In the genomic region with DNA sequence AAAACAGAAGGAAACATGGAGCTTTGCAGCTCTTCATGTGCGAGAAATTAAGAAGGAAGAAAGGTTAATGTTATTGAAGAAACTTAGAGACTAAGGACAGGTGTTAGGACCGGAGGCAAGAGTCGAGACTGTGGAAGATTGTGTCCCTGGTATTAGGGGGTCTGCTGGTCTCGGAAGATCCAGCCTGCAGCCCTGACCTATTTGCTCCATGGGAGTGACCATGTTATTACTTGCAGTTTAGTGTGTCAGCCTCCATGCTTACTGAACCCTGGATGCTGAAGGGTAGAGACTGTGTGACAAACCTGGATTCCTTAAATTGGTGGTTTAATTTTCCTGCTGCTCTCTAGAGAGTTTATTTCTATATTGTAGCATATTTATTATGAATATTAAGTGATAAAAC, we compare ENCODE assay signal across 1 cellular context.
TF ChIP-seq lines count a peak whose summit lies in the region.

No MANE protein-coding gene starts in this region.

TF ChIP-seq in GM23338, 12 proteins besides CTCF, POLR2A, EP300 and RAD21 (continued from another document):
- TF ChIP-seq ZNF114 (CRISPR knock-in tag; IDR thresholded peaks at IDR 0.05): no peak
- TF ChIP-seq EZH2 (IDR thresholded peaks at IDR 0.05; ENCODE audit: low read depth, unreplicated experiment): no peak
